ENCODE assay signal across 15 cellular contexts in the genomic region with DNA sequence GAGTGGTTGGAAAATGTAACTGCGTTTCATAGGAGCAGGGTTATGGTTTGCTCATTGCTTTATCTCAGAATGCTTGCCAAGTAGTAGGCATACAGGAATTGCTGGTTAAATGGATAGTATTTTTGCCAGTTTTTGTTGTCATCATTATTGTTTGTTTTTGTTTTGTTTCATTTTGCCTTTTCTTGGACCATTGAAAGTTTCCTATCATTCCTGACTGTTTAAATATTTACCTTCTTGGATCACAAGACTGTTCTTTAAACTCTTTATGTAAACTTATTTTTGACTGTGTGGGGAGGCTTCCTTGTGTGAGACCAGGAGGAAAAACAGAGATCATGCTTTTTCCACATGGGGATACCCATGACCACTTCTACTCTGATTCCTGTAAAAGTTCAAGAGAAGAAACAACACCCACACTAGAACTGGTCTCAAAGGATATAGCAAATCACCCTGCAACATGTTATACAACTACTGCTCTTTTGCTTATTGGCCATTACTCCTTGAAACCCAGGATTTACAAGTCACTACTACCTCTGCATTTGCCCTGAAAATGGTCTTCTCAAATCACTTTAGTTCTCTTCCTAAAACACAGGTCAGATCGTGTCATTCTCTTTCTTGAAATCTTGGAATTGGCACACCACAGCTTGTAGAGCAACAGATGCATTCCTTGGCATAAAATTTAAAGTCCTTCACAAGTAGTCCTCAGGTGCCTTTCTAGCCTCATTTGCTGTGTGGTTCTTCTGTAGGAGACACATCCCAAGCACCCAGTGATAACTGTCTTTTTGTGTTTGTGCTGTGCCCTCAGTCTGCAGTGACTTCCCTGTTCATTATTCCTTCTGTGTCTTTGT. TPM values are rescaled to one million over a fixed set of nuclear protein-coding genes. Genes with fewer than 3 reads are reported as not detected.
DNase-seq lines count a peak whose midpoint lies in the region; ATAC-seq and TF ChIP-seq lines count a peak whose summit lies in the region.
"Had no signal": no experiment of that assay in that cellular context is flagged by ENCODE, and none has a peak within 500 bp of the region (broad histone marks: within the 10 kb centered on the region; RNA-seq: fewer than 3 reads in every experiment).

No MANE protein-coding gene starts in this region.

- no peak overlapping the region for H3K4me3 Mint-ChIP-seq in activated CD8-positive, alpha-beta memory T cell treated with anti-CD3 and anti-CD28 coated beads, Interleukin-2, amount 10 ng/mL, durations not matched to agents 7 days and 5 days
- H3K4me3 Mint-ChIP-seq in activated T-helper 17 cell treated with anti-CD3 and anti-CD28 coated beads, Interleukin-2, amount 50 U/mL, for 72 hours = peak overlapping the region; percentile 49
- peak overlapping the region in 1 of 2 donors; percentile 0 for H3K4me3 Mint-ChIP-seq in stimulated activated naive B cell treated with anti-CD40 and anti-IgM and Interleukin-4, amounts not matched to agents 10 μg/mL and 1 μg/mL and 100 μg/mL, for 72 hours
- H3K4me3 Mint-ChIP-seq in CD4-positive, alpha-beta memory T cell = no peak overlapping the region
- no peak overlapping the region for H3K4me3 Mint-ChIP-seq in MCF 10A (ENCODE audit: unreplicated experiment)
- H3K4me3 Mint-ChIP-seq: activated B cell treated with CpG ODN at 0.5 μM for 24 hours, naive B cell had no signal

- no peaks in the 10 kb centered on the region for H3K9me3 ChIP-seq in liver (ENCODE audit: control insufficient read depth in 4 of 4, low read length in 3 of 4)
- H3K9me3 ChIP-seq in CD4-positive, alpha-beta memory T cell (ENCODE audit: control insufficient read depth in 1 of 2, low read length in 2 of 2) = no peaks in the 10 kb centered on the region
- H3K9me3 ChIP-seq: SJSA1 had no signal

- intact Hi-C loops in CD4-positive, alpha-beta memory T cell (cut with micrococcal nuclease) = no loop called here
- intact Hi-C loops in MCF 10A (cut with micrococcal nuclease) = no loop called here

- no peak overlapping the region for H3K4me3 ChIP-seq in liver (ENCODE audit: low read depth in 1 of 3, low read length in 3 of 3)
- H3K4me3 ChIP-seq in CD4-positive, alpha-beta memory T cell (ENCODE audit: low read length in 2 of 2) = no peak overlapping the region
- H3K4me3 ChIP-seq: SJSA1 had no signal

- TF ChIP-seq CTCF in liver (IDR thresholded peaks at IDR 0.05; ENCODE audit: low read depth, low read length, missing input control) (no peak), MCF 10A (IDR thresholded peaks at IDR 0.05; ENCODE audit: unreplicated experiment) (no peak)

- no TSS peak for BruUV-seq in MCF 10A (replicated peaks; lab: Mats Ljungman, UMichigan)

- H3K36me3 Mint-ChIP-seq in activated CD8-positive, alpha-beta memory T cell treated with anti-CD3 and anti-CD28 coated beads, Interleukin-2, amount 10 ng/mL, durations not matched to agents 7 days and 5 days = peaks cover 8% of the 10 kb centered on the region
- peaks cover 5% of the 10 kb centered on the region for H3K36me3 Mint-ChIP-seq in activated T-helper 17 cell treated with anti-CD3 and anti-CD28 coated beads, Interleukin-2, amount 50 U/mL, for 72 hours (ENCODE audit: low read depth)
- H3K36me3 Mint-ChIP-seq in stimulated activated naive B cell treated with anti-CD40 and anti-IgM and Interleukin-4, amounts not matched to agents 10 μg/mL and 1 μg/mL and 100 μg/mL, for 72 hours = no peaks in the 10 kb centered on the region
- H3K36me3 Mint-ChIP-seq in CD4-positive, alpha-beta memory T cell = no peaks in the 10 kb centered on the region
- H3K36me3 Mint-ChIP-seq in MCF 10A (ENCODE audit: insufficient read depth, unreplicated experiment) = no peaks in the 10 kb centered on the region
- H3K36me3 Mint-ChIP-seq: naive B cell had no signal

- H3K27ac Mint-ChIP-seq in activated CD8-positive, alpha-beta memory T cell treated with anti-CD3 and anti-CD28 coated beads, Interleukin-2, amount 10 ng/mL, durations not matched to agents 7 days and 5 days = peak overlapping the region; percentile 20
- peak overlapping the region; percentile 68 for H3K27ac Mint-ChIP-seq in activated T-helper 17 cell treated with anti-CD3 and anti-CD28 coated beads, Interleukin-2, amount 50 U/mL, for 72 hours
- peak overlapping the region; percentile 14 for H3K27ac Mint-ChIP-seq in stimulated activated naive B cell treated with anti-CD40 and anti-IgM and Interleukin-4, amounts not matched to agents 10 μg/mL and 1 μg/mL and 100 μg/mL, for 72 hours
- peak overlapping the region in 3 of 7 donors; percentile 10 to 35 (median 33) for H3K27ac Mint-ChIP-seq in CD4-positive, alpha-beta memory T cell
- H3K27ac Mint-ChIP-seq in MCF 10A (ENCODE audit: low read depth, unreplicated experiment) = no peak overlapping the region
- H3K27ac Mint-ChIP-seq: activated B cell treated with CpG ODN at 0.5 μM for 24 hours, naive B cell had no signal

- POLR2A ChIA-PET in CD4-positive, alpha-beta memory T cell (lab: Charles Lee; ENCODE audit: partially characterized antibody) = no interaction called here
- POLR2A ChIA-PET in MCF 10A (lab: Yijun Ruan, JAX) = interaction anchor here (0.6 to 0.7 kb wide), 2 partner anchors 8 to 52 kb away, joined by 3 read pairs; partner anchors contain the start of gene FNIP2

- DNase-seq in activated CD8-positive, alpha-beta memory T cell treated with anti-CD3 and anti-CD28 coated beads, Interleukin-2, amount 10 ng/mL, durations not matched to agents 7 days and 5 days = no peak
- no peak for DNase-seq in activated CD8-positive, alpha-beta memory T cell treated with anti-CD3 and anti-CD28 coated beads for 24 hours
- no peak for DNase-seq in stimulated activated naive B cell treated with anti-CD40 and anti-IgM and Interleukin-4, amounts not matched to agents 10 μg/mL and 1 μg/mL and 100 μg/mL, for 72 hours
- no peak for DNase-seq in CD4-positive, alpha-beta memory T cell
- no peak for DNase-seq in NCI-H2081 (lab: John Stamatoyannopoulos, UW)
- no peak for DNase-seq in MCF 10A (ENCODE audit: unreplicated experiment)
- DNase-seq: activated B cell treated with CpG ODN at 0.5 μM for 24 hours; activated effector memory CD4-positive, alpha-beta T cell treated with anti-CD3 and anti-CD28 coated beads, Interleukin-2, amount 50 U/mL, for 16 hours; KBM-7; naive B cell; NCI-H1930; NCI-H82 had no signal

- no peaks in the 10 kb centered on the region for H3K27me3 ChIP-seq in liver (ENCODE audit: control insufficient read depth in 4 of 4, insufficient read depth in 4 of 4, low read length in 3 of 4)
- H3K27me3 ChIP-seq in CD4-positive, alpha-beta memory T cell (ENCODE audit: insufficient read depth, low read length) = no peaks in the 10 kb centered on the region
- H3K27me3 ChIP-seq: SJSA1 had no signal

- no peaks in the 10 kb centered on the region for H3K9me3 Mint-ChIP-seq in activated CD8-positive, alpha-beta memory T cell treated with anti-CD3 and anti-CD28 coated beads, Interleukin-2, amount 10 ng/mL, durations not matched to agents 7 days and 5 days (ENCODE audit: low read depth)
- H3K9me3 Mint-ChIP-seq in activated T-helper 17 cell treated with anti-CD3 and anti-CD28 coated beads, Interleukin-2, amount 50 U/mL, for 72 hours = no peaks in the 10 kb centered on the region
- H3K9me3 Mint-ChIP-seq in stimulated activated naive B cell treated with anti-CD40 and anti-IgM and Interleukin-4, amounts not matched to agents 10 μg/mL and 1 μg/mL and 100 μg/mL, for 72 hours = peaks cover 0 to 1% of the 10 kb centered on the region in 2 donors
- no peaks in the 10 kb centered on the region for H3K9me3 Mint-ChIP-seq in CD4-positive, alpha-beta memory T cell
- H3K9me3 Mint-ChIP-seq in MCF 10A (ENCODE audit: unreplicated experiment) = no peaks in the 10 kb centered on the region
- H3K9me3 Mint-ChIP-seq: activated B cell treated with CpG ODN at 0.5 μM for 24 hours had no signal

- CTCF ChIA-PET in activated CD8-positive, alpha-beta memory T cell treated with anti-CD3 and anti-CD28 coated beads, Interleukin-2, amount 10 ng/mL, durations not matched to agents 7 days and 5 days (lab: Charles Lee) = no interaction called here
- CTCF ChIA-PET in CD4-positive, alpha-beta memory T cell (lab: Charles Lee; ENCODE audit: partially characterized antibody) = interaction anchor here (1.2 to 1.3 kb wide), 3 partner anchors 8 to 31 kb away, joined by 3 read pairs; no protein-coding TSS in a partner anchor
- CTCF ChIA-PET in MCF 10A (lab: Yijun Ruan, JAX) = interaction anchor here (0.8 kb wide), 1 partner anchor 345 kb away, joined by 4 read pairs; no protein-coding TSS in a partner anchor

- no peaks in the 10 kb centered on the region for H3K36me3 ChIP-seq in liver (ENCODE audit: control insufficient read depth in 4 of 4, insufficient read depth in 3 of 4, low read depth in 1 of 4, low read length in 3 of 4)
- H3K36me3 ChIP-seq in CD4-positive, alpha-beta memory T cell (ENCODE audit: insufficient read depth, low read length) = no peaks in the 10 kb centered on the region
- H3K36me3 ChIP-seq: SJSA1 had no signal

- TF ChIP-seq RAD21 in liver (IDR thresholded peaks at IDR 0.05) = no peak

- no peak for ATAC-seq in activated CD8-positive, alpha-beta memory T cell treated with anti-CD3 and anti-CD28 coated beads, Interleukin-2, amount 10 ng/mL, durations not matched to agents 7 days and 5 days
- peak; percentile 3 for ATAC-seq in activated T-helper 17 cell treated with anti-CD3 and anti-CD28 coated beads, Interleukin-2, amount 50 U/mL, for 72 hours (replicated peaks)
- no peak for ATAC-seq in stimulated activated naive B cell treated with anti-CD40 and anti-IgM and Interleukin-4, amounts not matched to agents 10 μg/mL and 1 μg/mL and 100 μg/mL, for 72 hours (replicated peaks)

- 29% methylated on average over 2 of the region's 2 CpGs for WGBS in liver

- no peak overlapping the region for H3K9ac ChIP-seq in liver (ENCODE audit: low read depth in 1 of 2, low read length in 2 of 2)

- peaks cover 8 to 71% (median 34%) of the 10 kb centered on the region in 4 donors for H3K4me1 ChIP-seq in liver (ENCODE audit: control insufficient read depth in 4 of 4, insufficient read depth in 4 of 4, low read length in 3 of 4)
- H3K4me1 ChIP-seq in CD4-positive, alpha-beta memory T cell (ENCODE audit: insufficient read depth, low read length) = peaks cover 21% of the 10 kb centered on the region

- H3K27ac ChIP-seq in liver (ENCODE audit: low read depth in 1 of 2, low read length in 2 of 2) = peak overlapping the region; percentile 82 to 85
- H3K27ac ChIP-seq in CD4-positive, alpha-beta memory T cell (ENCODE audit: low read depth, low read length) = no peak overlapping the region
- H3K27ac ChIP-seq: SJSA1 had no signal

- H3K4me1 Mint-ChIP-seq in activated CD8-positive, alpha-beta memory T cell treated with anti-CD3 and anti-CD28 coated beads, Interleukin-2, amount 10 ng/mL, durations not matched to agents 7 days and 5 days = peaks cover 68% of the 10 kb centered on the region
- peaks cover 59% of the 10 kb centered on the region for H3K4me1 Mint-ChIP-seq in activated T-helper 17 cell treated with anti-CD3 and anti-CD28 coated beads, Interleukin-2, amount 50 U/mL, for 72 hours
- H3K4me1 Mint-ChIP-seq in stimulated activated naive B cell treated with anti-CD40 and anti-IgM and Interleukin-4, amounts not matched to agents 10 μg/mL and 1 μg/mL and 100 μg/mL, for 72 hours = peaks cover 35 to 50% of the 10 kb centered on the region in 2 donors
- H3K4me1 Mint-ChIP-seq in CD4-positive, alpha-beta memory T cell = peaks cover 15 to 46% (median 30%) of the 10 kb centered on the region in 4 donors
- H3K4me1 Mint-ChIP-seq in MCF 10A (ENCODE audit: insufficient read depth, unreplicated experiment) = no peaks in the 10 kb centered on the region

- H3K27me3 Mint-ChIP-seq in activated CD8-positive, alpha-beta memory T cell treated with anti-CD3 and anti-CD28 coated beads, Interleukin-2, amount 10 ng/mL, durations not matched to agents 7 days and 5 days = no peaks in the 10 kb centered on the region
- no peaks in the 10 kb centered on the region for H3K27me3 Mint-ChIP-seq in activated T-helper 17 cell treated with anti-CD3 and anti-CD28 coated beads, Interleukin-2, amount 50 U/mL, for 72 hours
- H3K27me3 Mint-ChIP-seq in stimulated activated naive B cell treated with anti-CD40 and anti-IgM and Interleukin-4, amounts not matched to agents 10 μg/mL and 1 μg/mL and 100 μg/mL, for 72 hours = peaks cover 64 to 74% of the 10 kb centered on the region in 2 donors
- no peaks in the 10 kb centered on the region for H3K27me3 Mint-ChIP-seq in CD4-positive, alpha-beta memory T cell
- H3K27me3 Mint-ChIP-seq in MCF 10A (ENCODE audit: insufficient read depth, unreplicated experiment) = no peaks in the 10 kb centered on the region

RNA-seq across cellular contexts. Expression of gene FNIP2, which starts 51.3 kb away (rescaled TPM):
- total RNA-seq in activated CD8-positive, alpha-beta memory T cell treated with anti-CD3 and anti-CD28 coated beads, Interleukin-2, amount 10 ng/mL, durations not matched to agents 7 days and 5 days = 10 to 100 TPM; 12.3 to 17.1 TPM
- total RNA-seq in activated T-helper 17 cell treated with anti-CD3 and anti-CD28 coated beads, Interleukin-2, amount 50 U/mL, for 72 hours = 10 to 100 TPM; 33.4 to 45.9 TPM
- 10 to 100 TPM; 36.7 to 88.7 TPM for total RNA-seq in liver
- 10 to 100 TPM in 1 of 2 donors, 1 to 10 TPM in 1; 8.8 to 10.3 TPM for polyA plus RNA-seq in liver
- total RNA-seq in CD4-positive, alpha-beta memory T cell = 1 to 10 TPM; 8.1 to 9.4 TPM
- polyA plus RNA-seq in CD4-positive, alpha-beta memory T cell = 1 to 10 TPM; 2.4 to 4.7 TPM
- 6.4 and 9.3 TPM in 2 replicates for total RNA-seq in MCF 10A (2022)
- total RNA-seq: activated B cell treated with CpG ODN at 0.5 μM for 24 hours had no signal
